Comparison of ENCODE assay signal across 13 cellular contexts in the genomic region with DNA sequence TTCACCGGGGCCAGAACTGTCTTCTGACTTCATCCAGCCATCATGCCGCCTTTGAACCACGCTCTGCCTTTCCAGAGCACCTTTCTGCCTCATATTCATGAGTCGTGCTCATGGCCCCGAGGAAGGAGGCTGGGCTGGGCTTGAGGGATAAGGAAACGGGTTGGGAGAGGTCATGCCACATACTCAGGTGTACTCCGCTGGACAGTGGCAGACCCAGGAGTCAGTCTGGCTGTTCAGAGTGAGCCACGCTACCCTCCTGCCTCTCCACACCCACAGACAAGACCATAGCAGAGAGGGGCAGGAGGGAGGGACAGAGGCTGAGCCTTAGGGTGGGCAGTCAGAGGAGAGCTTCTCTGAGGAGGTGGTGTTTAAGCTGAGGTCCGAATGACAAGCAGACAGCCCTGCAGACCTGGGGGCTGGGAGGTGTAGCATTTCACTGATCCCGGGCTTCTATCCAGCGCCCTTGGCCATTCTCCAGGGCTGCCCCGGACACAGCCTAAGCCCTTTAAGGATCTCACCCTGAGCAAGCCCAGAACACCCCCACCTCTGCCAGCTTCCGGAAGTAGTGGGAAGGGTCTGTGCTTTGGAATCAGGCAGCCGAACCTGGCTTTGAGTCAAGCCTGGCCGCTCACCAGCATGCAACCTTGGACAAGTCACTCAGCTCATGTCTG.
DNase-seq lines count a peak whose midpoint lies in the region; ATAC-seq and TF ChIP-seq lines count a peak whose summit lies in the region.
"Had no signal": no experiment of that assay in that cellular context is flagged by ENCODE, and none has a peak within 500 bp of the region (broad histone marks: within the 10 kb centered on the region; RNA-seq: fewer than 3 reads in every experiment).

No MANE protein-coding gene starts in this region.

- intact Hi-C loops in CD4-positive, alpha-beta T cell (cut with DNase I, micrococcal nuclease) = no loop called here

- CTCF ChIA-PET in CD4-positive, alpha-beta T cell (lab: Charles Lee) = no interaction called here

- H3K27ac Mint-ChIP-seq in chondrocyte (ENCODE audit: unreplicated experiment) = peak overlapping the region; percentile 1
- H3K27ac Mint-ChIP-seq in CD4-positive, alpha-beta T cell = no peak overlapping the region
- H3K27ac Mint-ChIP-seq: natural killer cell treated with Interleukin-12 subunit alpha and Interleukin-12 subunit beta and Interleukin-15 and Interleukin-18, amount 100 ng/mL, for 72 hours had no signal

- peaks cover 35% of the 10 kb centered on the region for H3K36me3 Mint-ChIP-seq in chondrocyte (ENCODE audit: low read depth)
- H3K36me3 Mint-ChIP-seq in CD4-positive, alpha-beta T cell (ENCODE audit: low read depth) = no peaks in the 10 kb centered on the region
- H3K36me3 Mint-ChIP-seq: natural killer cell treated with Interleukin-12 subunit alpha and Interleukin-12 subunit beta and Interleukin-15 and Interleukin-18, amount 100 ng/mL, for 72 hours had no signal

- TF ChIP-seq CTCF in chondrocyte (IDR thresholded peaks at IDR 0.05) = no peak
- TF ChIP-seq CTCF in CD4-positive, alpha-beta T cell (IDR thresholded peaks at IDR 0.05) = no peak

- no peak overlapping the region for H3K4me3 Mint-ChIP-seq in chondrocyte (ENCODE audit: unreplicated experiment)
- H3K4me3 Mint-ChIP-seq in CD4-positive, alpha-beta T cell = no peak overlapping the region
- H3K4me3 Mint-ChIP-seq: natural killer cell treated with Interleukin-12 subunit alpha and Interleukin-12 subunit beta and Interleukin-15 and Interleukin-18, amount 100 ng/mL, for 72 hours had no signal

- H3K27me3 ChIP-seq in CD4-positive, alpha-beta T cell (ENCODE audit: control insufficient read depth, insufficient read depth, low read length) = no peaks in the 10 kb centered on the region

- POLR2A ChIA-PET in CD4-positive, alpha-beta T cell (lab: Charles Lee) = no interaction called here

- H3K4me1 Mint-ChIP-seq in chondrocyte (ENCODE audit: low read depth) = peaks cover 14% of the 10 kb centered on the region
- H3K4me1 Mint-ChIP-seq in CD4-positive, alpha-beta T cell (ENCODE audit: low read depth) = no peaks in the 10 kb centered on the region

- DNase-seq in DMS 273 (lab: John Stamatoyannopoulos, UW; ENCODE audit: unreplicated experiment) (peak; percentile 69), NCI-H2196 (lab: John Stamatoyannopoulos, UW; ENCODE audit: unreplicated experiment) (peak; percentile 84), chondrocyte (ENCODE audit: low spot score) (no peak), myocyte (ENCODE audit: low read depth) (peak; percentile 48), NCI-H524 treated with DMSO at 0.1 percent for 48 hours (lab: John Stamatoyannopoulos, UW) (no peak), T1000 (lab: John Stamatoyannopoulos, UW) (no peak)
- no peak for DNase-seq in CD4-positive, alpha-beta T cell
- DNase-seq: cerebellar nuclear complex, NCI-H69 had no signal

- no peaks in the 10 kb centered on the region for H3K27me3 Mint-ChIP-seq in chondrocyte (ENCODE audit: low read depth)
- H3K27me3 Mint-ChIP-seq in CD4-positive, alpha-beta T cell = peaks cover 32% of the 10 kb centered on the region

- no peak for ATAC-seq in CD4-positive, alpha-beta T cell (ENCODE audit: poor library complexity)
- ATAC-seq in GM21529 (IDR thresholded peaks at IDR 0.05; ENCODE audit: unreplicated experiment) = no peak
- ATAC-seq: activated CD4-positive, CD25-positive, alpha-beta regulatory T cell treated with anti-CD3 and anti-CD28 coated beads, Interleukin-2, amount 50 U/mL, for 24 hours; natural killer cell treated with Interleukin-12 subunit alpha and Interleukin-12 subunit beta and Interleukin-15 and Interleukin-18, amount 100 ng/mL, for 72 hours had no signal

- no peak overlapping the region for H3K27ac ChIP-seq in CD4-positive, alpha-beta T cell (ENCODE audit: low read depth, low read length)
- H3K27ac ChIP-seq: SK-N-MC had no signal

- no peaks in the 10 kb centered on the region for H3K9me3 Mint-ChIP-seq in chondrocyte (ENCODE audit: low read depth)
- H3K9me3 Mint-ChIP-seq in CD4-positive, alpha-beta T cell = no peaks in the 10 kb centered on the region
- H3K9me3 Mint-ChIP-seq: natural killer cell treated with Interleukin-12 subunit alpha and Interleukin-12 subunit beta and Interleukin-15 and Interleukin-18, amount 100 ng/mL, for 72 hours had no signal

- H3K9me3 ChIP-seq in CD4-positive, alpha-beta T cell (ENCODE audit: control insufficient read depth, low read length) = no peaks in the 10 kb centered on the region

Comparison
In these comparisons a context has a peak if more than half of its experiments do, and no peak if none do; other contexts are left out.
1. DNase-seq: peak in DMS 273 (single experiment), NCI-H2196 (single experiment) and myocyte (single experiment); none in chondrocyte (single experiment), NCI-H524 treated with DMSO at 0.1 percent for 48 hours (single experiment), CD4-positive, alpha-beta T cell (0 of 10) and T1000 (single experiment).